18 cellular contexts compared by ENCODE assay signal in the genomic region with DNA sequence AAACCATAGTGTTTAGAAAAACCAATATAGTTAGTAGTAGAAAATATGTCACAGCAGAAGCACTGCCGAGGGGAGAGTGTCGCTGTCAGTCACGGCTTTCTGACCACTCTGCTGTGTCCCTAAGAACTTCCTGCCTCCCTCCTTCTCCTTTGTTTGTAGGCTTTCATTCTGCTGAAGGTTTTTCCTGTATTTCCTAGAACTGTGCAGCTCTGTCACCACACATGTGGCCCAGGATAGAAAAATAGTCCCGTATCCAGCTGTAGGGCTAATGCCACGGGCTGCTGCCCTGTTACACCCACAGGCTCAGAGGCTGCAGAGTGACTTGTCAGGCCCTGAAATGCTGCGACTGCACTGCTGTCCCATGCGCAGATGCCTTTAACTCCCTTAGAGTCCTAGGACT. TPM values are rescaled to one million over a fixed set of nuclear protein-coding genes. Genes with fewer than 3 reads are reported as not detected.
DNase-seq lines count a peak whose midpoint lies in the region; ATAC-seq and TF ChIP-seq lines count a peak whose summit lies in the region.
"Had no signal": no experiment of that assay in that cellular context is flagged by ENCODE, and none has a peak within 500 bp of the region (broad histone marks: within the 10 kb centered on the region; RNA-seq: fewer than 3 reads in every experiment).

No MANE protein-coding gene starts in this region.

- no peaks in the 10 kb centered on the region for H3K79me1 ChIP-seq in neuronal stem cell (ENCODE audit: low read depth, low read length)
- H3K79me1 ChIP-seq in mesendoderm (ENCODE audit: low read length) = no peaks in the 10 kb centered on the region

- H3K36me3 Mint-ChIP-seq in neural progenitor cell = peaks cover 29% of the 10 kb centered on the region

- H3K4me3 ChIP-seq in neuronal stem cell (ENCODE audit: low read length in 2 of 2) (no peak overlapping the region), mesendoderm (ENCODE audit: low read length) (no peak overlapping the region), neural progenitor cell (no peak overlapping the region)
- H3K4me3 ChIP-seq: PC-9 had no signal

- no peak overlapping the region for H3K4ac ChIP-seq in neuronal stem cell (ENCODE audit: low read length)
- no peak overlapping the region for H3K4ac ChIP-seq in mesendoderm (ENCODE audit: low read depth, low read length)

- H2AK5ac ChIP-seq in neuronal stem cell (ENCODE audit: low read depth, low read length) (no peak overlapping the region), mesendoderm (ENCODE audit: low read length) (no peak overlapping the region)

- H3K4me3 Mint-ChIP-seq in neural progenitor cell = no peak overlapping the region
- H3K4me3 Mint-ChIP-seq: HFFc6 had no signal

- H3K18ac ChIP-seq in neuronal stem cell (ENCODE audit: low read length) = no peak overlapping the region
- H3K18ac ChIP-seq in mesendoderm (ENCODE audit: low read length) = no peak overlapping the region

- no peaks in the 10 kb centered on the region for H3K4me1 Mint-ChIP-seq in neural progenitor cell

- peaks cover 3% of the 10 kb centered on the region for H3K27me3 Mint-ChIP-seq in neural progenitor cell (ENCODE audit: insufficient read depth, low read depth)

- H3K36me3 ChIP-seq in neuronal stem cell (replicated peaks in 1 of 2; ENCODE audit: control insufficient read depth in 2 of 2, insufficient read depth in 2 of 2, low read length in 2 of 2) = peaks cover 19 to 78% of the 10 kb centered on the region in 2 donors
- peaks cover 2% of the 10 kb centered on the region for H3K36me3 ChIP-seq in mesendoderm (ENCODE audit: control insufficient read depth, insufficient read depth, low read length)
- H3K36me3 ChIP-seq in neural progenitor cell = no peaks in the 10 kb centered on the region

- peak; percentile 61 for DNase-seq in Ammon's horn (ENCODE audit: low spot score)
- peak; percentile 52 for DNase-seq in UCSD-AML1 (lab: John Stamatoyannopoulos, UW; ENCODE audit: unreplicated experiment)
- peak; percentile 72 for DNase-seq in globus pallidus (ENCODE audit: low spot score)
- DNase-seq in neuronal stem cell (ENCODE audit: low spot score) = no peak
- no peak for DNase-seq in mesendoderm
- DNase-seq in neural progenitor cell (ENCODE audit: low spot score) = no peak
- DNase-seq: DMS153, EL, HFFc6, MM.1S, NCI-H1092 treated with DMSO at 0.1 percent for 48 hours, NCI-H1694, NCI-H2107, NCI-H2227 treated with DMSO at 0.1 percent for 48 hours, NCI-H524, PC-9 had no signal

- no peak overlapping the region for H2BK5ac ChIP-seq in neuronal stem cell (ENCODE audit: low read length)
- H2BK5ac ChIP-seq in mesendoderm (ENCODE audit: low read length) = no peak overlapping the region

- no peak for ATAC-seq in HG03520 (IDR thresholded peaks at IDR 0.05; ENCODE audit: unreplicated experiment)

- H3K79me2 ChIP-seq in mesendoderm (ENCODE audit: control insufficient read depth, insufficient read depth, low read length) (no peaks in the 10 kb centered on the region), neural progenitor cell (ENCODE audit: low read depth) (no peaks in the 10 kb centered on the region)

- WGBS in neuronal stem cell (ENCODE audit: extremely low coverage in 2 of 2, insufficient read length in 2 of 2, insufficient replicate concordance in 1 of 2), 2 donors = no CpG with 5 or more reads among the region's 7 CpGs
- no CpG with 5 or more reads among the region's 7 CpGs for WGBS in mesendoderm (ENCODE audit: extremely low coverage, insufficient coverage, low lambda C conversion rate)

- H3K4me1 ChIP-seq in neuronal stem cell (ENCODE audit: control insufficient read depth in 2 of 2, insufficient read depth in 1 of 2, low read depth in 1 of 2, low read length in 2 of 2) = peaks cover 0 to 9% of the 10 kb centered on the region in 2 donors
- no peaks in the 10 kb centered on the region for H3K4me1 ChIP-seq in mesendoderm (ENCODE audit: control insufficient read depth, low read depth, low read length)
- no peaks in the 10 kb centered on the region for H3K4me1 ChIP-seq in neural progenitor cell

- no peak overlapping the region for H2BK120ac ChIP-seq in neuronal stem cell (ENCODE audit: low read depth, low read length)
- no peak overlapping the region for H2BK120ac ChIP-seq in mesendoderm (ENCODE audit: low read depth, low read length)

- H3K9me3 Mint-ChIP-seq in neural progenitor cell = no peaks in the 10 kb centered on the region
- H3K9me3 Mint-ChIP-seq: HFFc6 had no signal

- no peaks in the 10 kb centered on the region for H3K9me3 ChIP-seq in neuronal stem cell (replicated peaks in 1 of 2; ENCODE audit: control insufficient read depth in 2 of 2, insufficient read depth in 1 of 2, low read depth in 1 of 2, low read length in 2 of 2)
- no peaks in the 10 kb centered on the region for H3K9me3 ChIP-seq in neural progenitor cell (ENCODE audit: low read depth)

- no peak overlapping the region for H3K14ac ChIP-seq in neuronal stem cell (ENCODE audit: low read length)

- H3K27me3 ChIP-seq in neuronal stem cell (ENCODE audit: control insufficient read depth in 3 of 3, insufficient read depth in 3 of 3, low read depth in 1 of 3, low read length in 3 of 3) = no peaks in the 10 kb centered on the region
- no peaks in the 10 kb centered on the region for H3K27me3 ChIP-seq in mesendoderm (ENCODE audit: insufficient read depth, low read length, poor library complexity)
- H3K27me3 ChIP-seq in neural progenitor cell = no peaks in the 10 kb centered on the region

- no peaks in the 10 kb centered on the region for H3F3A ChIP-seq in neural progenitor cell (ENCODE audit: low read depth)

- H2BK15ac ChIP-seq in neuronal stem cell (ENCODE audit: low read length) = no peak overlapping the region
- no peak overlapping the region for H2BK15ac ChIP-seq in mesendoderm (replicated peaks; ENCODE audit: low read depth)

- H4K8ac ChIP-seq in neuronal stem cell (ENCODE audit: low read depth, low read length) (no peak overlapping the region), mesendoderm (ENCODE audit: low read depth, low read length) (no peak overlapping the region)

- H3K23ac ChIP-seq in neuronal stem cell (ENCODE audit: low read depth, low read length, poor library complexity) (no peak overlapping the region), mesendoderm (ENCODE audit: low read length) (no peak overlapping the region)

- no peak for TF ChIP-seq CTCF in neural progenitor cell (IDR thresholded peaks at IDR 0.05)

- H4K20me1 ChIP-seq in neural progenitor cell (ENCODE audit: low read depth) = no peaks in the 10 kb centered on the region

- H3K27ac Mint-ChIP-seq in neural progenitor cell = no peak overlapping the region
- H3K27ac Mint-ChIP-seq: HFFc6 had no signal

- H3K27ac ChIP-seq in neuronal stem cell (replicated peaks; ENCODE audit: low read length) (no peak overlapping the region), mesendoderm (ENCODE audit: low read depth, low read length) (no peak overlapping the region), neural progenitor cell (no peak overlapping the region)
- H3K27ac ChIP-seq: C4-2B, PC-9 had no signal

- H3K4me2 ChIP-seq in neuronal stem cell (ENCODE audit: insufficient read depth, low read length, poor library complexity, severe bottlenecking) (no peak overlapping the region), mesendoderm (ENCODE audit: low read length) (no peak overlapping the region), neural progenitor cell (no peak overlapping the region)
- H3K4me2 ChIP-seq: PC-9 had no signal

- no peak overlapping the region for H4K5ac ChIP-seq in mesendoderm (ENCODE audit: low read length)

- H3K56ac ChIP-seq in mesendoderm (ENCODE audit: low read length) = no peak overlapping the region

- H2AFZ ChIP-seq in neuronal stem cell (ENCODE audit: low read length) = peak overlapping the region; percentile 80
- H2AFZ ChIP-seq in neural progenitor cell (replicated peaks) = no peak overlapping the region
- H2AFZ ChIP-seq: PC-9 had no signal

- H2BK12ac ChIP-seq in neuronal stem cell (ENCODE audit: low read length) = no peak overlapping the region

- H3K9ac ChIP-seq in neuronal stem cell (ENCODE audit: low read depth, low read length, poor library complexity) (no peak overlapping the region), mesendoderm (ENCODE audit: low read length) (no peak overlapping the region), neural progenitor cell (no peak overlapping the region)

- no peak overlapping the region for H4K91ac ChIP-seq in neuronal stem cell (ENCODE audit: low read depth, low read length, poor library complexity)

RNA-seq across cellular contexts. Expression of gene SYNJ2, which starts 52.6 kb away (rescaled TPM):
- 1.8 TPM for polyA plus RNA-seq in neuronal stem cell (2013, experiment 1 of 2)
- polyA plus RNA-seq in neuronal stem cell (2013, experiment 2 of 2) = 1.9 TPM
- 11.5 TPM for polyA plus RNA-seq in mesendoderm (2013, experiment 1 of 2)
- 11.6 TPM for polyA plus RNA-seq in mesendoderm (2013, experiment 2 of 2)
- total RNA-seq in neural progenitor cell (ENCODE audit: low replicate concordance) = 2.5 and 4.8 TPM in 2 replicates

Comparison
In these comparisons a context has a peak if more than half of its experiments do, and no peak if none do; other contexts are left out.
1. DNase-seq: peak in Ammon's horn (single experiment), UCSD-AML1 (single experiment) and globus pallidus (single experiment); none in neuronal stem cell (single experiment), mesendoderm (single experiment) and neural progenitor cell (single experiment).